In genomic region chr11:9384535-9385287, GRCh38 we compare ENCODE assay signal across 1 cellular context.
TF ChIP-seq lines count a peak whose summit lies in the region.

Gene IPO7 (plus strand): TSS chr11:9384652. CDS start chr11:9384764, 112 bp downstream.

TF ChIP-seq in K562, 482 proteins besides CTCF, POLR2A, EP300 and RAD21 (continued from another document and continues in another):
- TF ChIP-seq, protein P1, sequence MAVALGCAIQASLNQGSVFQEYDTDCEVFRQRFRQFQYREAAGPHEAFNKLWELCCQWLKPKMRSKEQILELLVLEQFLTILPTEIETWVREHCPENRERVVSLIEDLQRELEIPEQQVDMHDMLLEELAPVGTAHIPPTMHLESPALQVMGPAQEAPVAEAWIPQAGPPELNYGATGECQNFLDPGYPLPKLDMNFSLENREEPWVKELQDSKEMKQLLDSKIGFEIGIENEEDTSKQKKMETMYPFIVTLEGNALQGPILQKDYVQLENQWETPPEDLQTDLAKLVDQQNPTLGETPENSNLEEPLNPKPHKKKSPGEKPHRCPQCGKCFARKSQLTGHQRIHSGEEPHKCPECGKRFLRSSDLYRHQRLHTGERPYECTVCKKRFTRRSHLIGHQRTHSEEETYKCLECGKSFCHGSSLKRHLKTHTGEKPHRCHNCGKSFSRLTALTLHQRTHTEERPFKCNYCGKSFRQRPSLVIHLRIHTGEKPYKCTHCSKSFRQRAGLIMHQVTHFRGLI (CRISPR knock-in tag; IDR thresholded peaks at IDR 0.05) = no peak
- TF ChIP-seq ZNF778 (CRISPR knock-in tag; IDR thresholded peaks at IDR 0.05) (no peak), RBM17 (IDR thresholded peaks at IDR 0.05; ENCODE audit: borderline replicate concordance, low read depth, low read length) (no peak), GABPA (tag; conservative IDR thresholded peaks at IDR 0.05; ENCODE audit: low read depth) (peak; percentile 97), NRF1 (conservative IDR thresholded peaks at IDR 0.05 in 1 of 2, IDR thresholded peaks at IDR 0.05 in 1 of 2) (peak; percentile 80 to 84), SAP30 (IDR thresholded peaks at IDR 0.05; ENCODE audit: borderline replicate concordance, insufficient read depth, low read depth, low read length, poor library complexity, severe bottlenecking) (peak; percentile 87), FOXA1 (IDR thresholded peaks at IDR 0.05; ENCODE audit: borderline replicate concordance) (no peak), ZNF644 (tag; IDR thresholded peaks at IDR 0.05; ENCODE audit: low read depth) (peak; percentile 77; the same call in 1 of the 2 replicates), TBP (optimal IDR thresholded peaks at IDR 0.05; ENCODE audit: low read depth, low read length) (peak; percentile 96), SIX5 (IDR thresholded peaks at IDR 0.05; ENCODE audit: borderline replicate concordance in 1 of 2, insufficient read depth in 1 of 2, low read depth in 1 of 2, low read length in 2 of 2) (peak; percentile 83 to 89), TCF7L2 (IDR thresholded peaks at IDR 0.05; ENCODE audit: low read depth, low read length) (no peak), CC2D1A (IDR thresholded peaks at IDR 0.05) (no peak), THRAP3 (IDR thresholded peaks at IDR 0.05; ENCODE audit: borderline replicate concordance) (no peak), RFX7 (CRISPR knock-in tag; IDR thresholded peaks at IDR 0.05) (no peak), ZNF354B (CRISPR knock-in tag; IDR thresholded peaks at IDR 0.05) (no peak), HLTF (IDR thresholded peaks at IDR 0.05) (0 out of 2 replicates have a peak, but pooled peaks have one; percentile 50), CAMTA2 (CRISPR knock-in tag; conservative IDR thresholded peaks at IDR 0.05) (no peak), ZNF583 (CRISPR knock-in tag; IDR thresholded peaks at IDR 0.05) (no peak), XRCC3 (IDR thresholded peaks at IDR 0.05) (no peak), HMBOX1 (IDR thresholded peaks at IDR 0.05) (no peak), KAT7 (CRISPR knock-in tag; IDR thresholded peaks at IDR 0.05; ENCODE audit: borderline replicate concordance) (no peak; the same call in 1 of the 2 replicates), ELF4 (CRISPR knock-in tag; IDR thresholded peaks at IDR 0.05) (no peak), HOXB6 (CRISPR knock-in tag; IDR thresholded peaks at IDR 0.05; ENCODE audit: borderline replicate concordance) (no peak), CHD2 (IDR thresholded peaks at IDR 0.05; ENCODE audit: low read depth, low read length) (no peak), NCOA4 (IDR thresholded peaks at IDR 0.05; ENCODE audit: partially characterized antibody) (no peak), GABPB2 (CRISPR knock-in tag; conservative IDR thresholded peaks at IDR 0.05) (no peak), E2F3 (CRISPR knock-in tag; IDR thresholded peaks at IDR 0.05) (peak; percentile 68; the same call in 1 of the 2 replicates), MTA1 (IDR thresholded peaks at IDR 0.05; ENCODE audit: borderline replicate concordance) (0 out of 2 replicates have a peak, but pooled peaks have one; percentile 52), NCOR1 (IDR thresholded peaks at IDR 0.05) (no peak), ZNF561 (CRISPR knock-in tag; conservative IDR thresholded peaks at IDR 0.05) (no peak), SIRT6 (IDR thresholded peaks at IDR 0.05; ENCODE audit: low read depth, low read length) (no peak), ZBTB7A (IDR thresholded peaks at IDR 0.05; ENCODE audit: borderline replicate concordance, control insufficient read depth, low read depth, low read length) (0 out of 2 replicates have a peak, but pooled peaks have one; percentile 21), ARHGAP35 (IDR thresholded peaks at IDR 0.05; ENCODE audit: partially characterized antibody) (no peak), CTBP1 (IDR thresholded peaks at IDR 0.05; ENCODE audit: borderline replicate concordance) (no peak; the same call in 1 of the 2 replicates), CBX5 (IDR thresholded peaks at IDR 0.05; ENCODE audit: borderline replicate concordance, low read depth) (no peak), ATF1 (CRISPR knock-in tag; IDR thresholded peaks at IDR 0.05) (no peak), ATF1 (tag; IDR thresholded peaks at IDR 0.05) (peak; percentile 83), SMC3 (conservative IDR thresholded peaks at IDR 0.05; ENCODE audit: insufficient read depth, low read depth, low read length) (no peak; the same call in 1 of the 2 replicates), IRF2 (CRISPR knock-in tag; IDR thresholded peaks at IDR 0.05) (no peak), MYNN (IDR thresholded peaks at IDR 0.05) (no peak), MYNN (CRISPR knock-in tag; IDR thresholded peaks at IDR 0.05) (no peak), SRSF7 (optimal IDR thresholded peaks at IDR 0.05; ENCODE audit: low read depth, low read length) (no peak), ZNF41 (CRISPR knock-in tag; conservative IDR thresholded peaks at IDR 0.05) (no peak), PTRF (tag; IDR thresholded peaks at IDR 0.05) (no peak), PHF21A (IDR thresholded peaks at IDR 0.05; ENCODE audit: borderline replicate concordance, low read depth) (no peak), POLR2G (IDR thresholded peaks at IDR 0.05; ENCODE audit: low read depth, low read length) (peak; percentile 99), KLF10 (CRISPR knock-in tag; IDR thresholded peaks at IDR 0.05) (no peak), ZNF584 (CRISPR knock-in tag; IDR thresholded peaks at IDR 0.05; ENCODE audit: low read depth) (no peak), NFYB (IDR thresholded peaks at IDR 0.05; ENCODE audit: extremely low read depth, insufficient read length) (no peak), ZNF766 (CRISPR knock-in tag; conservative IDR thresholded peaks at IDR 0.05) (no peak), RBBP5 (IDR thresholded peaks at IDR 0.05; ENCODE audit: borderline replicate concordance, insufficient read depth, low read length, poor library complexity, severe bottlenecking) (peak; percentile 78), ZNF445 (CRISPR knock-in tag; IDR thresholded peaks at IDR 0.05; ENCODE audit: low read depth) (no peak), ZNF707 (CRISPR knock-in tag; conservative IDR thresholded peaks at IDR 0.05) (no peak), RBM34 (IDR thresholded peaks at IDR 0.05; ENCODE audit: borderline replicate concordance, insufficient read depth, low read length) (no peak), ZKSCAN8 (CRISPR knock-in tag; IDR thresholded peaks at IDR 0.05) (no peak), FOXK1 (CRISPR knock-in tag; IDR thresholded peaks at IDR 0.05; ENCODE audit: borderline replicate concordance) (peak; percentile 95; the same call in 1 of the 2 replicates), TRIM28 (IDR thresholded peaks at IDR 0.05) (no peak), ZNF431 (CRISPR knock-in tag; IDR thresholded peaks at IDR 0.05) (no peak), BMI1 (IDR thresholded peaks at IDR 0.05; ENCODE audit: low read length) (no peak), LCOR (CRISPR knock-in tag; IDR thresholded peaks at IDR 0.05) (0 out of 2 replicates have a peak, but pooled peaks have one; percentile 37), MCM2 (IDR thresholded peaks at IDR 0.05; ENCODE audit: low read depth) (no peak), MNT (conservative IDR thresholded peaks at IDR 0.05) (peak; percentile 95 to 97), PCBP2 (IDR thresholded peaks at IDR 0.05; ENCODE audit: low read depth, low read length, poor library complexity, severe bottlenecking) (no peak)
- TF ChIP-seq, protein P2, sequence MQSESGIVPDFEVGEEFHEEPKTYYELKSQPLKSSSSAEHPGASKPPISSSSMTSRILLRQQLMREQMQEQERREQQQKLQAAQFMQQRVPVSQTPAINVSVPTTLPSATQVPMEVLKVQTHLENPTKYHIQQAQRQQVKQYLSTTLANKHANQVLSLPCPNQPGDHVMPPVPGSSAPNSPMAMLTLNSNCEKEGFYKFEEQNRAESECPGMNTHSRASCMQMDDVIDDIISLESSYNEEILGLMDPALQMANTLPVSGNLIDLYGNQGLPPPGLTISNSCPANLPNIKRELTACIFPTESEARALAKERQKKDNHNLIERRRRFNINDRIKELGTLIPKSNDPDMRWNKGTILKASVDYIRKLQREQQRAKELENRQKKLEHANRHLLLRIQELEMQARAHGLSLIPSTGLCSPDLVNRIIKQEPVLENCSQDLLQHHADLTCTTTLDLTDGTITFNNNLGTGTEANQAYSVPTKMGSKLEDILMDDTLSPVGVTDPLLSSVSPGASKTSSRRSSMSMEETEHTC (IDR thresholded peaks at IDR 0.05) = no peak
- TF ChIP-seq, protein P3, sequence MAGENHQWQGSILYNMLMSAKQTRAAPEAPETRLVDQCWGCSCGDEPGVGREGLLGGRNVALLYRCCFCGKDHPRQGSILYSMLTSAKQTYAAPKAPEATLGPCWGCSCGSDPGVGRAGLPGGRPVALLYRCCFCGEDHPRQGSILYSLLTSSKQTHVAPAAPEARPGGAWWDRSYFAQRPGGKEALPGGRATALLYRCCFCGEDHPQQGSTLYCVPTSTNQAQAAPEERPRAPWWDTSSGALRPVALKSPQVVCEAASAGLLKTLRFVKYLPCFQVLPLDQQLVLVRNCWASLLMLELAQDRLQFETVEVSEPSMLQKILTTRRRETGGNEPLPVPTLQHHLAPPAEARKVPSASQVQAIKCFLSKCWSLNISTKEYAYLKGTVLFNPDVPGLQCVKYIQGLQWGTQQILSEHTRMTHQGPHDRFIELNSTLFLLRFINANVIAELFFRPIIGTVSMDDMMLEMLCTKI (IDR thresholded peaks at IDR 0.05; ENCODE audit: partially characterized antibody) = no peak
- TF ChIP-seq, protein P4, sequence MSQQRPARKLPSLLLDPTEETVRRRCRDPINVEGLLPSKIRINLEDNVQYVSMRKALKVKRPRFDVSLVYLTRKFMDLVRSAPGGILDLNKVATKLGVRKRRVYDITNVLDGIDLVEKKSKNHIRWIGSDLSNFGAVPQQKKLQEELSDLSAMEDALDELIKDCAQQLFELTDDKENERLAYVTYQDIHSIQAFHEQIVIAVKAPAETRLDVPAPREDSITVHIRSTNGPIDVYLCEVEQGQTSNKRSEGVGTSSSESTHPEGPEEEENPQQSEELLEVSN (IDR thresholded peaks at IDR 0.05; ENCODE audit: borderline replicate concordance in 1 of 2, extremely low read depth in 1 of 2, insufficient read depth in 1 of 2, insufficient read length in 1 of 2, low read depth in 1 of 2, low read length in 1 of 2, poor library complexity in 1 of 2, severe bottlenecking in 1 of 2) = peak; percentile 92 to 94
- TF ChIP-seq, protein P5, sequence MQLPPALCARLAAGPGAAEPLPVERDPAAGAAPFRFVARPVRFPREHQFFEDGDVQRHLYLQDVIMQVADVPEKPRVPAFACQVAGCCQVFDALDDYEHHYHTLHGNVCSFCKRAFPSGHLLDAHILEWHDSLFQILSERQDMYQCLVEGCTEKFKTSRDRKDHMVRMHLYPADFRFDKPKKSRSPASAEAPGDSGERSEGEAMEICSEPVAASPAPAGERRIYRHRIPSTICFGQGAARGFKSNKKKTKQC (CRISPR knock-in tag; IDR thresholded peaks at IDR 0.05) = peak; percentile 77
- TF ChIP-seq, protein P6, sequence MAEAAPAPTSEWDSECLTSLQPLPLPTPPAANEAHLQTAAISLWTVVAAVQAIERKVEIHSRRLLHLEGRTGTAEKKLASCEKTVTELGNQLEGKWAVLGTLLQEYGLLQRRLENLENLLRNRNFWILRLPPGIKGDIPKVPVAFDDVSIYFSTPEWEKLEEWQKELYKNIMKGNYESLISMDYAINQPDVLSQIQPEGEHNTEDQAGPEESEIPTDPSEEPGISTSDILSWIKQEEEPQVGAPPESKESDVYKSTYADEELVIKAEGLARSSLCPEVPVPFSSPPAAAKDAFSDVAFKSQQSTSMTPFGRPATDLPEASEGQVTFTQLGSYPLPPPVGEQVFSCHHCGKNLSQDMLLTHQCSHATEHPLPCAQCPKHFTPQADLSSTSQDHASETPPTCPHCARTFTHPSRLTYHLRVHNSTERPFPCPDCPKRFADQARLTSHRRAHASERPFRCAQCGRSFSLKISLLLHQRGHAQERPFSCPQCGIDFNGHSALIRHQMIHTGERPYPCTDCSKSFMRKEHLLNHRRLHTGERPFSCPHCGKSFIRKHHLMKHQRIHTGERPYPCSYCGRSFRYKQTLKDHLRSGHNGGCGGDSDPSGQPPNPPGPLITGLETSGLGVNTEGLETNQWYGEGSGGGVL (CRISPR knock-in tag; IDR thresholded peaks at IDR 0.05) = no peak
- TF ChIP-seq, protein P7, sequence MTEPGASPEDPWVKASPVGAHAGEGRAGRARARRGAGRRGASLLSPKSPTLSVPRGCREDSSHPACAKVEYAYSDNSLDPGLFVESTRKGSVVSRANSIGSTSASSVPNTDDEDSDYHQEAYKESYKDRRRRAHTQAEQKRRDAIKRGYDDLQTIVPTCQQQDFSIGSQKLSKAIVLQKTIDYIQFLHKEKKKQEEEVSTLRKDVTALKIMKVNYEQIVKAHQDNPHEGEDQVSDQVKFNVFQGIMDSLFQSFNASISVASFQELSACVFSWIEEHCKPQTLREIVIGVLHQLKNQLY (CRISPR knock-in tag; conservative IDR thresholded peaks at IDR 0.05) = no peak
- TF ChIP-seq, protein P8, sequence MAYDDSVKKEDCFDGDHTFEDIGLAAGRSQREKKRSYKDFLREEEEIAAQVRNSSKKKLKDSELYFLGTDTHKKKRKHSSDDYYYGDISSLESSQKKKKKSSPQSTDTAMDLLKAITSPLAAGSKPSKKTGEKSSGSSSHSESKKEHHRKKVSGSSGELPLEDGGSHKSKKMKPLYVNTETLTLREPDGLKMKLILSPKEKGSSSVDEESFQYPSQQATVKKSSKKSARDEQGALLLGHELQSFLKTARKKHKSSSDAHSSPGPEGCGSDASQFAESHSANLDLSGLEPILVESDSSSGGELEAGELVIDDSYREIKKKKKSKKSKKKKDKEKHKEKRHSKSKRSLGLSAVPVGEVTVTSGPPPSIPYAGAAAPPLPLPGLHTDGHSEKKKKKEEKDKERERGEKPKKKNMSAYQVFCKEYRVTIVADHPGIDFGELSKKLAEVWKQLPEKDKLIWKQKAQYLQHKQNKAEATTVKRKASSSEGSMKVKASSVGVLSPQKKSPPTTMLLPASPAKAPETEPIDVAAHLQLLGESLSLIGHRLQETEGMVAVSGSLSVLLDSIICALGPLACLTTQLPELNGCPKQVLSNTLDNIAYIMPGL (CRISPR knock-in tag; IDR thresholded peaks at IDR 0.05) = 0 out of 2 replicates have a peak, but pooled peaks have one; percentile 62
